In genomic region chr5:79576606-79577289, GRCh38 we compare ENCODE assay signal across 31 cellular contexts.
"Had no signal": no experiment of that assay in that cellular context is flagged by ENCODE, and none has a peak within 500 bp of the region (broad histone marks: within the 10 kb centered on the region; RNA-seq: fewer than 3 reads in every experiment).

No MANE protein-coding gene starts in this region.

- H3K36me3 Mint-ChIP-seq: immature natural killer cell, natural killer cell had no signal

- H3K27me3 ChIP-seq: breast epithelium, esophagus squamous epithelium, gastroesophageal sphincter, suprapubic skin, tibial artery, upper lobe of right lung had no signal

- DNase-seq: activated CD4-positive, alpha-beta memory T cell treated with anti-CD3 and anti-CD28 coated beads, Interleukin-2, amount 10 ng/mL, durations not matched to agents 7 days and 5 days; activated CD4-positive, alpha-beta T cell treated with anti-CD3 and anti-CD28 coated beads for 1 hour; activated CD4-positive, alpha-beta T cell treated with anti-CD3 and anti-CD28 coated beads, Interleukin-2, amount 10 ng/mL, durations not matched to agents 7 days and 5 days; activated CD8-positive, alpha-beta memory T cell treated with anti-CD3 and anti-CD28 coated beads, Interleukin-2, amount 50 U/mL, for 48 hours; activated naive CD8-positive, alpha-beta T cell treated with anti-CD3 and anti-CD28 coated beads, Interleukin-2, amount 50 U/mL, for 24 hours; activated T-cell treated with anti-CD3 and anti-CD28 coated beads, Interleukin-2, amount 50 U/mL, for 4 hours; effector CD8-positive, alpha-beta T cell; esophagus squamous epithelium; hypothalamus; immature natural killer cell; kidney; left colon; natural killer cell; posterior cingulate gyrus; right cardiac atrium; spleen; stimulated activated naive CD4-positive, alpha-beta T cell; T-helper 9 cell; tibial artery; upper lobe of right lung had no signal

- H3K36me3 ChIP-seq: breast epithelium, esophagus squamous epithelium, gastroesophageal sphincter, spleen, suprapubic skin, tibial artery, upper lobe of right lung had no signal

- ATAC-seq: activated naive CD8-positive, alpha-beta T cell treated with anti-CD3 and anti-CD28 coated beads, Interleukin-2, amount 50 U/mL, for 24 hours; activated T-cell treated with anti-CD3 and anti-CD28 coated beads, Interleukin-2, amount 50 U/mL, for 4 hours; gastroesophageal sphincter; left colon; natural killer cell; right cardiac atrium; upper lobe of right lung; WTC11 had no signal

- H3K4me3 Mint-ChIP-seq: activated CD4-positive, alpha-beta memory T cell treated with anti-CD3 and anti-CD28 coated beads, Interleukin-2, amount 10 ng/mL, durations not matched to agents 7 days and 5 days; activated CD4-positive, alpha-beta T cell treated with anti-CD3 and anti-CD28 coated beads, Interleukin-2, amount 10 ng/mL, durations not matched to agents 7 days and 5 days; activated naive CD4-positive, alpha-beta T cell treated with anti-CD3 and anti-CD28 coated beads, Interleukin-2, amount 50 U/mL, for 24 hours; activated naive CD8-positive, alpha-beta T cell treated with anti-CD3 and anti-CD28 coated beads, Interleukin-2, amount 50 U/mL, for 24 hours; activated T-cell treated with anti-CD3 and anti-CD28 coated beads, Interleukin-2, amount 50 U/mL, for 4 hours; central memory CD8-positive, alpha-beta T cell; immature natural killer cell; natural killer cell; T-helper 1 cell treated with Interleukin-12 subunit alpha and Interleukin-12 subunit beta and Interleukin-4 antibody, amounts not matched to agents 30 μg/mL and 1 μg/mL, for 36 hours; WTC11 had no signal

- FAIRE-seq: endometrium, kidney, TTC549 had no signal

- H3K4me1 ChIP-seq: breast epithelium, gastroesophageal sphincter, spleen, suprapubic skin, tibial artery, upper lobe of right lung had no signal

- H3K4me1 Mint-ChIP-seq: activated CD4-positive, alpha-beta T cell treated with anti-CD3 and anti-CD28 coated beads, Interleukin-2, amount 10 ng/mL, durations not matched to agents 7 days and 5 days; central memory CD8-positive, alpha-beta T cell; immature natural killer cell had no signal

- H3K9me3 ChIP-seq: suprapubic skin, upper lobe of right lung had no signal

- H3K27ac Mint-ChIP-seq: activated CD4-positive, alpha-beta memory T cell treated with anti-CD3 and anti-CD28 coated beads, Interleukin-2, amount 10 ng/mL, durations not matched to agents 7 days and 5 days; activated CD4-positive, alpha-beta T cell treated with anti-CD3 and anti-CD28 coated beads, Interleukin-2, amount 10 ng/mL, durations not matched to agents 7 days and 5 days; activated naive CD4-positive, alpha-beta T cell treated with anti-CD3 and anti-CD28 coated beads, Interleukin-2, amount 50 U/mL, for 24 hours; activated naive CD8-positive, alpha-beta T cell treated with anti-CD3 and anti-CD28 coated beads, Interleukin-2, amount 50 U/mL, for 24 hours; activated T-helper 2 cell treated with anti-CD3 and anti-CD28 coated beads, Interferon-gamma antibody, Interleukin-2, Interleukin-4, amounts not matched to agents 10 μg/mL and 5 μg/mL and 100 μg/mL, durations not matched to agents 14 hours and 24 hours and 36 hours; natural killer cell; T-helper 1 cell treated with Interleukin-12 subunit alpha and Interleukin-12 subunit beta and Interleukin-4 antibody, amounts not matched to agents 30 μg/mL and 1 μg/mL, for 36 hours; WTC11 had no signal

- H3K4me3 ChIP-seq: breast epithelium, esophagus squamous epithelium, gastroesophageal sphincter, spleen, suprapubic skin, tibial artery, upper lobe of right lung had no signal

- H3K27ac ChIP-seq: breast epithelium, epithelial cell of prostate, esophagus squamous epithelium, gastroesophageal sphincter, suprapubic skin, tibial artery, upper lobe of right lung had no signal

- H3K9me3 Mint-ChIP-seq: immature natural killer cell, natural killer cell had no signal
